In the genomic region with DNA sequence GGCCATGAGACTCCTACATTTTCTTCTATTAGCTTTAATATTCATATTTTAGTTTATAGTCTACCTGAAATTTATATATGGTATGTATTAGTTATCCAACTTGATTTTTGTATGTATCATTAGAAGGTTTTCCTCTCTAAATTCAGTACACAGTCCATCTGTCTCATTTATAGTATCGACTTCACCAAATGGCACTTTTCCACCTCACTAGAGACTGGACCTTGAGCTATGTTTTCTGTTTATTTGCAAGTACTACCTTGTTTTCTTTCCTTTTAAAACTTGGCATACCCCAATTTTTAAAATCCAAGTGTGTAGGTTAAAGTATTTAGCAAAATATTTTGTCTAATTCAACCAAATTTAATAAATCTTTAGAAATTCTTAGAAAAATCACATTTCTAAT, we compare ENCODE assay signal across 20 cellular contexts.
"Had no signal": no experiment of that assay in that cellular context is flagged by ENCODE, and none has a peak within 500 bp of the region (broad histone marks: within the 10 kb centered on the region; RNA-seq: fewer than 3 reads in every experiment).

No MANE protein-coding gene starts in this region.

- DNase-seq: dermis blood vessel endothelial cell; dorsolateral prefrontal cortex; effector CD4-positive, alpha-beta T cell; effector memory CD4-positive, alpha-beta T cell; foreskin keratinocyte; heart left ventricle; hypothalamus; immature natural killer cell; islet precursor cell; kidney; kidney glomerular epithelial cell; left colon; left lung; left ventricle myocardium superior; lower lobe of right lung; mesenchymal stem cell; mucosa of descending colon; naive B cell; naive thymus-derived CD8-positive, alpha-beta T cell had no signal

- ATAC-seq: foreskin keratinocyte; gastroesophageal sphincter; heart left ventricle; left colon; left lung; left ventricle myocardium superior; lower lobe of right lung; mucosa of descending colon; naive thymus-derived CD8-positive, alpha-beta T cell had no signal
